In the genomic region with DNA sequence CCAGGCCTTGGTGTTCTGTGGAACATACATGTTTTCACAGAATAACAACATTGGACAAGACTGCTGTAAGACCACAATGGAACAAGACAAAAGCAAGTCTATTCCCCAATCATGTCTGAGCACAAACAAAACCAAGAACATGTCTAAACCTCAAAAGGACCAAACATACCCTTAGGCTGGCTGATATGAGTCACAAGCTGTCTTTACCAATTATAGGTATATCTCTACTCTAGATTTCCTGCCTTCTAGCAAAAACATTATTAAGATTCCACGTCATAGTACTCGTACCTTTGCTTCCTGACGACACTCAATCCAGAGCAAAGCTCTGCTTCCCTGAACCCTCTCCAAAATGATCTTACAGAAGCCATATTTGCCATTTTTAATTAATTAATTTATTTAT, we compare ENCODE assay signal across 13 cellular contexts. TPM values are rescaled to one million over a fixed set of nuclear protein-coding genes. Genes with fewer than 3 reads are reported as not detected.
A peak's percentile ranks its signal among the peaks of the same experiment; 100 is the strongest.
DNase-seq lines count a peak whose midpoint lies in the region; ATAC-seq lines count a peak whose summit lies in the region.
"Had no signal": no experiment of that assay in that cellular context is flagged by ENCODE, and none has a peak within 500 bp of the region (broad histone marks: within the 10 kb centered on the region; RNA-seq: fewer than 3 reads in every experiment).

No MANE protein-coding gene starts in this region.

- peak; percentile 82 for ATAC-seq in GM18858 (IDR thresholded peaks at IDR 0.05; ENCODE audit: unreplicated experiment)
- ATAC-seq in HG02610 (IDR thresholded peaks at IDR 0.05; ENCODE audit: unreplicated experiment): peak; percentile 93

- DNase-seq in Daoy (ENCODE audit: low read depth) (peak; percentile 17), M059J (ENCODE audit: low read depth) (peak; percentile 94), OCI-M1 (lab: John Stamatoyannopoulos, UW) (no peak), C1 segment of cervical spinal cord (lab: John Stamatoyannopoulos, UW) (no peak), amygdala (lab: John Stamatoyannopoulos, UW) (no peak), activated gamma-delta T cell (lab: John Stamatoyannopoulos, UW) (no peak)
- DNase-seq: activated CD4-positive, alpha-beta T cell treated with anti-CD3 and anti-CD28 coated beads for 4 hours; AML-193; effector memory CD4-positive, alpha-beta T cell; NCI-H2081 treated with DMSO at 0.1 percent for 48 hours; uterus had no signal

RNA-seq across cellular contexts. Expression of gene L3MBTL1, which starts 15.4 kb away (rescaled TPM):
- 4.8 and 8.3 TPM in 2 replicates for total RNA-seq in Daoy (2014; rRNA removed; shearing (Covaris generic))
- total RNA-seq in M059J (2014; rRNA removed; shearing (Covaris generic)): 1.3 and 6.0 TPM in 2 replicates

RNA-seq across cellular contexts. Expression of gene SRSF6, which starts 34.4 kb away (rescaled TPM):
- total RNA-seq in Daoy (2014; rRNA removed; shearing (Covaris generic)): 38.9 and 39.2 TPM in 2 replicates
- 36.2 and 42.8 TPM in 2 replicates for total RNA-seq in M059J (2014; rRNA removed; shearing (Covaris generic))

Comparison
In these comparisons a context has a peak if more than half of its experiments do, and no peak if none do; other contexts are left out.
1. DNase-seq: peak in Daoy (single experiment) and M059J (single experiment); none in OCI-M1 (single experiment), C1 segment of cervical spinal cord (0 of 14), amygdala (0 of 56) and activated gamma-delta T cell (single experiment).